Comparison of ENCODE assay signal across 2 cellular contexts in genomic region chr17:3734911-3735276, GRCh38. TPM values are rescaled to one million over a fixed set of nuclear protein-coding genes. Genes with fewer than 3 reads are reported as not detected.
"Had no signal": no experiment of that assay in that cellular context is flagged by ENCODE, and none has a peak within 500 bp of the region (broad histone marks: within the 10 kb centered on the region; RNA-seq: fewer than 3 reads in every experiment).

No MANE protein-coding gene starts in this region.

RNA-seq across cellular contexts. Expression of gene P2RX5, which starts 38.9 kb away (rescaled TPM):
- total RNA-seq: hepatocyte, left lobe of liver had no signal
- polyA plus RNA-seq: hepatocyte had no signal
